20 cellular contexts compared by ENCODE assay signal in genomic region chr19:41330946-41331678, GRCh38. TPM values are rescaled to one million over a fixed set of nuclear protein-coding genes. Genes with fewer than 3 reads are reported as not detected.
A peak's percentile ranks its signal among the peaks of the same experiment; 100 is the strongest.
DNase-seq lines count a peak whose midpoint lies in the region; TF ChIP-seq lines count a peak whose summit lies in the region.
"Had no signal": no experiment of that assay in that cellular context is flagged by ENCODE, and none has a peak within 500 bp of the region (broad histone marks: within the 10 kb centered on the region; RNA-seq: fewer than 3 reads in every experiment).

No MANE protein-coding gene starts in this region.

- H3F3A ChIP-seq in smooth muscle cell (ENCODE audit: low read depth) = peaks cover 47% of the 10 kb centered on the region

- TF ChIP-seq CTCF in endothelial cell (IDR thresholded peaks at IDR 0.05; ENCODE audit: unreplicated experiment) = no peak
- no peak for TF ChIP-seq CTCF in smooth muscle cell (IDR thresholded peaks at IDR 0.05; ENCODE audit: borderline replicate concordance, insufficient read depth, poor library complexity, severe bottlenecking)

- peak overlapping the region; percentile 57 for H3K4me3 Mint-ChIP-seq in T-helper 1 cell treated with Interleukin-12 subunit alpha and Interleukin-12 subunit beta and Interleukin-4 antibody, amounts not matched to agents 30 μg/mL and 1 μg/mL, for 36 hours
- peak overlapping the region; percentile 73 for H3K4me3 Mint-ChIP-seq in endothelial cell (ENCODE audit: unreplicated experiment)

- H3K27me3 ChIP-seq in smooth muscle cell (ENCODE audit: low read depth) = no peaks in the 10 kb centered on the region
- H3K27me3 ChIP-seq in Karpas-422 (ENCODE audit: low read length) = no peaks in the 10 kb centered on the region
- H3K27me3 ChIP-seq: vagina had no signal

- H4K20me1 ChIP-seq in smooth muscle cell (ENCODE audit: low read depth) (peaks cover 38% of the 10 kb centered on the region), Karpas-422 (ENCODE audit: insufficient read depth, low read depth, low read length) (no peaks in the 10 kb centered on the region)

- H3K4me3 ChIP-seq in smooth muscle cell (no peak overlapping the region), Karpas-422 (ENCODE audit: low read length) (no peak overlapping the region)
- H3K4me3 ChIP-seq: coronary artery, lung, vagina had no signal

- no peaks in the 10 kb centered on the region for H3K9me2 ChIP-seq in Karpas-422 (replicated peaks; ENCODE audit: insufficient read depth, low read length)

- H3K79me2 ChIP-seq in smooth muscle cell (ENCODE audit: low read depth) (peaks cover 38% of the 10 kb centered on the region), Karpas-422 (ENCODE audit: low read length) (peaks cover 19% of the 10 kb centered on the region)

- 93% methylated on average over 18 of the region's 47 CpGs for WGBS in smooth muscle cell (ENCODE audit: low lambda C conversion rate)

- H2AFZ ChIP-seq in smooth muscle cell (ENCODE audit: low read depth) (no peak overlapping the region), Karpas-422 (ENCODE audit: low read length) (no peak overlapping the region)

- H3K4me2 ChIP-seq in smooth muscle cell = no peak overlapping the region
- H3K4me2 ChIP-seq in Karpas-422 (ENCODE audit: low read depth, low read length, poor library complexity, severe bottlenecking) = no peak overlapping the region

- H3K27ac Mint-ChIP-seq in T-helper 1 cell treated with Interleukin-12 subunit alpha and Interleukin-12 subunit beta and Interleukin-4 antibody, amounts not matched to agents 30 μg/mL and 1 μg/mL, for 36 hours = no peak overlapping the region
- H3K27ac Mint-ChIP-seq in endothelial cell (ENCODE audit: unreplicated experiment) = no peak overlapping the region

- H3K27ac ChIP-seq in smooth muscle cell (ENCODE audit: low read depth) = no peak overlapping the region
- no peak overlapping the region for H3K27ac ChIP-seq in Karpas-422 (ENCODE audit: low read length)
- H3K27ac ChIP-seq: coronary artery, vagina had no signal

- no peaks in the 10 kb centered on the region for H3K27me3 Mint-ChIP-seq in T-helper 1 cell treated with Interleukin-12 subunit alpha and Interleukin-12 subunit beta and Interleukin-4 antibody, amounts not matched to agents 30 μg/mL and 1 μg/mL, for 36 hours (ENCODE audit: low read depth)
- H3K27me3 Mint-ChIP-seq in endothelial cell (ENCODE audit: unreplicated experiment) = peaks cover 25% of the 10 kb centered on the region
- H3K27me3 Mint-ChIP-seq: activated CD4-positive, alpha-beta T cell treated with anti-CD3 and anti-CD28 coated beads, Interleukin-2, amount 10 ng/mL, durations not matched to agents 24 days and 14 days; stimulated activated naive CD8-positive, alpha-beta T cell treated with anti-CD3 and anti-CD28 coated beads, Interleukin-15, amount 100 ng/mL, for 72 hours had no signal

- H3K9ac ChIP-seq in smooth muscle cell (ENCODE audit: low read depth) (no peak overlapping the region), Karpas-422 (ENCODE audit: low read length) (no peak overlapping the region)

- H3K36me3 ChIP-seq in smooth muscle cell (ENCODE audit: low read depth) (no peaks in the 10 kb centered on the region), Karpas-422 (ENCODE audit: insufficient read depth, low read length) (peaks cover 17% of the 10 kb centered on the region; the same call in 1 of the 2 replicates)

- peaks cover 47% of the 10 kb centered on the region for H3K36me3 Mint-ChIP-seq in T-helper 1 cell treated with Interleukin-12 subunit alpha and Interleukin-12 subunit beta and Interleukin-4 antibody, amounts not matched to agents 30 μg/mL and 1 μg/mL, for 36 hours (ENCODE audit: low read depth)
- peaks cover 56% of the 10 kb centered on the region for H3K36me3 Mint-ChIP-seq in endothelial cell (ENCODE audit: low read depth, unreplicated experiment)

- H3K4me1 Mint-ChIP-seq in T-helper 1 cell treated with Interleukin-12 subunit alpha and Interleukin-12 subunit beta and Interleukin-4 antibody, amounts not matched to agents 30 μg/mL and 1 μg/mL, for 36 hours (ENCODE audit: low read depth) = peaks cover 51% of the 10 kb centered on the region
- peaks cover 47% of the 10 kb centered on the region for H3K4me1 Mint-ChIP-seq in endothelial cell (ENCODE audit: unreplicated experiment)

- no peaks in the 10 kb centered on the region for H3K9me3 Mint-ChIP-seq in T-helper 1 cell treated with Interleukin-12 subunit alpha and Interleukin-12 subunit beta and Interleukin-4 antibody, amounts not matched to agents 30 μg/mL and 1 μg/mL, for 36 hours
- no peaks in the 10 kb centered on the region for H3K9me3 Mint-ChIP-seq in endothelial cell (ENCODE audit: unreplicated experiment)
- H3K9me3 Mint-ChIP-seq: activated CD4-positive, alpha-beta T cell treated with anti-CD3 and anti-CD28 coated beads, Interleukin-2, amount 10 ng/mL, durations not matched to agents 24 days and 14 days; stimulated activated naive CD8-positive, alpha-beta T cell treated with anti-CD3 and anti-CD28 coated beads, Interleukin-15, amount 100 ng/mL, for 72 hours had no signal

- peaks cover 16% of the 10 kb centered on the region for H3K4me1 ChIP-seq in smooth muscle cell (ENCODE audit: low read depth)
- peaks cover 34% of the 10 kb centered on the region for H3K4me1 ChIP-seq in Karpas-422 (ENCODE audit: low read length)

- DNase-seq in T-helper 1 cell (no peak), NCI-H748 (lab: John Stamatoyannopoulos, UW; ENCODE audit: unreplicated experiment) (peak; percentile 76), endothelial cell (ENCODE audit: low spot score) (no peak), retina (peak; percentile 39), smooth muscle cell (lab: John Stamatoyannopoulos, UW; ENCODE audit: unreplicated experiment) (no peak), Karpas-422 (no peak)
- no peak for DNase-seq in stimulated activated CD4-positive, alpha-beta T cell treated with anti-CD3 and anti-CD28 coated beads, Interleukin-1b, Interleukin-23, amount 100 ng/mL, for 48 hours
- DNase-seq: ACHN; aorta; Calu3; Kasumi-1; NCI-H1694 treated with DMSO at 0.1 percent for 48 hours; NCI-H524 treated with DMSO at 0.1 percent for 48 hours; stimulated activated naive CD8-positive, alpha-beta T cell treated with anti-CD3 and anti-CD28 coated beads, Interleukin-15, amount 100 ng/mL, for 72 hours; T1000 had no signal

- H3K9me3 ChIP-seq in smooth muscle cell (replicated peaks; ENCODE audit: low read depth) (no peaks in the 10 kb centered on the region), Karpas-422 (ENCODE audit: low read length) (no peaks in the 10 kb centered on the region)
- H3K9me3 ChIP-seq: vagina had no signal

RNA-seq across cellular contexts. Expression of gene CCDC97, which starts 21.1 kb away (rescaled TPM):
- total RNA-seq in endothelial cell (ENCODE audit: unreplicated experiment) = 28.6 TPM
- 3.0 and 7.5 TPM in 2 replicates for total RNA-seq in smooth muscle cell
- polyA plus RNA-seq in smooth muscle cell = 15.3 and 18.2 TPM in 2 replicates
- 15.5 and 17.3 TPM in 2 replicates for total RNA-seq in Karpas-422 (2014; rRNA removed; shearing (Covaris generic); ENCODE audit: low replicate concordance)

RNA-seq across cellular contexts. Expression of gene TGFB1, which starts 22.6 kb away (rescaled TPM):
- total RNA-seq in endothelial cell (ENCODE audit: unreplicated experiment) (193 TPM), smooth muscle cell (37.6 and 51.7 TPM in 2 replicates)
- 199 and 216 TPM in 2 replicates for polyA plus RNA-seq in smooth muscle cell
- total RNA-seq in Karpas-422 (2014; rRNA removed; shearing (Covaris generic); ENCODE audit: low replicate concordance) = 17.5 and 26.0 TPM in 2 replicates

RNA-seq across cellular contexts. Expression of gene B9D2, which starts 32.8 kb away (rescaled TPM):
- 6.8 TPM for total RNA-seq in endothelial cell (ENCODE audit: unreplicated experiment)
- 1.6 and 2.1 TPM in 2 replicates for total RNA-seq in smooth muscle cell
- polyA plus RNA-seq in smooth muscle cell = 12.2 and 13.9 TPM in 2 replicates
- 4.1 and 7.6 TPM in 2 replicates for total RNA-seq in Karpas-422 (2014; rRNA removed; shearing (Covaris generic); ENCODE audit: low replicate concordance)
- total RNA-seq: vagina had no signal

RNA-seq across cellular contexts. Expression of gene TMEM91, which starts 45.2 kb away (rescaled TPM):
- total RNA-seq in endothelial cell (ENCODE audit: unreplicated experiment) (7.6 TPM), smooth muscle cell (11.0 and 19.2 TPM in 2 replicates)
- polyA plus RNA-seq in smooth muscle cell = 24.3 and 25.6 TPM in 2 replicates
- total RNA-seq in Karpas-422 (2014; rRNA removed; shearing (Covaris generic); ENCODE audit: low replicate concordance) = 1.3 and 4.9 TPM in 2 replicates

Comparison
In these comparisons a context has a peak if more than half of its experiments do, and no peak if none do; other contexts are left out.
1. DNase-seq: peak in NCI-H748 (single experiment) and retina (single experiment); none in T-helper 1 cell (0 of 5), endothelial cell (single experiment), stimulated activated CD4-positive, alpha-beta T cell treated with anti-CD3 and anti-CD28 coated beads, Interleukin-1b, Interleukin-23, amount 100 ng/mL, for 48 hours (single experiment), smooth muscle cell (single experiment) and Karpas-422 (single experiment).